Comparison of ENCODE assay signal across 8 cellular contexts in genomic region chr15:66760968-66761722, GRCh38. TPM values are rescaled to one million over a fixed set of nuclear protein-coding genes. Genes with fewer than 3 reads are reported as not detected.
DNase-seq lines count a peak whose midpoint lies in the region; ATAC-seq and TF ChIP-seq lines count a peak whose summit lies in the region.
"Had no signal": no experiment of that assay in that cellular context is flagged by ENCODE, and none has a peak within 500 bp of the region (broad histone marks: within the 10 kb centered on the region; RNA-seq: fewer than 3 reads in every experiment).

No MANE protein-coding gene starts in this region.

- 40% methylated on average over 5 of the region's 16 CpGs; no CpG with 5 or more reads in 1 of the 2 experiments for WGBS in IMR-90 (ENCODE audit: extremely low coverage in 2 of 2, insufficient read length in 1 of 2), 2 experiments
- WGBS in mesenchymal stem cell: 63% methylated on average over 16 of the region's 16 CpGs
- 22 to 33% methylated on average over 14 to 16 of the region's 16 CpGs for WGBS in upper lobe of left lung, 2 donors

- dilution Hi-C loops in IMR-90 (cut with HindIII; ENCODE audit: low sequenced_read_pairs, unreplicated experiment): no loop called here

- in situ Hi-C loops in IMR-90 (cut with MboI; ENCODE audit: low sequenced_read_pairs): no loop called here

- H3K27me3 ChIP-seq in IMR-90 (ENCODE audit: control insufficient read depth, insufficient read depth, low read length): no peaks in the 10 kb centered on the region
- no peaks in the 10 kb centered on the region for H3K27me3 ChIP-seq in mesenchymal stem cell (ENCODE audit: control insufficient read depth in 1 of 2, insufficient read depth in 1 of 2, low read length in 2 of 2)
- H3K27me3 ChIP-seq in upper lobe of left lung: no peaks in the 10 kb centered on the region
- peaks cover 64% of the 10 kb centered on the region for H3K27me3 ChIP-seq in foreskin keratinocyte

- no TSS peak for BruUV-seq in IMR-90 (replicated peaks; lab: Mats Ljungman, UMichigan)

- peak overlapping the region; percentile 32; the same call in 1 of the 2 replicates for H4K5ac ChIP-seq in IMR-90 (ENCODE audit: low read depth, low read length)

- no peak for TF ChIP-seq CTCF in IMR-90 (conservative IDR thresholded peaks at IDR 0.05; ENCODE audit: low read depth, low read length)
- no peak for TF ChIP-seq CTCF in upper lobe of left lung (IDR thresholded peaks at IDR 0.05)
- no peak for TF ChIP-seq CTCF in foreskin keratinocyte (conservative IDR thresholded peaks at IDR 0.05)

- ATAC-seq in IMR-90 (ENCODE audit: low read depth) (peak; percentile 30; the same call in 1 of the 2 replicates), upper lobe of left lung (ENCODE audit: low FRiP score in 2 of 2) (peak in 1 of 2 donors; percentile 5), foreskin keratinocyte (no peak)

- H2AK9ac ChIP-seq in IMR-90 (replicated peaks; ENCODE audit: low read depth, low read length, poor library complexity): peak overlapping the region; percentile 70

- H2BK20ac ChIP-seq in IMR-90 (ENCODE audit: low read depth, low read length): peak overlapping the region; percentile 64

- TF ChIP-seq POLR2A in IMR-90 (IDR thresholded peaks at IDR 0.05; ENCODE audit: low read depth, low read length) (no peak), upper lobe of left lung (IDR thresholded peaks at IDR 0.05) (no peak)

- H3K56ac ChIP-seq in IMR-90 (ENCODE audit: extremely low read depth, insufficient read depth, low read length): peak overlapping the region; percentile 32; the same call in 1 of the 2 replicates

- H3K14ac ChIP-seq in IMR-90 (replicated peaks; ENCODE audit: low read depth, low read length) (peak overlapping the region; percentile 90; the same call in 1 of the 2 replicates), mesenchymal stem cell (ENCODE audit: low read length in 2 of 2) (no peak overlapping the region)

- peak overlapping the region; percentile 23 for H2BK5ac ChIP-seq in IMR-90 (ENCODE audit: low read depth, low read length, poor library complexity, severe bottlenecking)
- H2BK5ac ChIP-seq in mesenchymal stem cell (ENCODE audit: low read depth, low read length, poor library complexity, severe bottlenecking): no peak overlapping the region

- H3K23ac ChIP-seq in IMR-90 (ENCODE audit: low read depth, low read length) (peak overlapping the region; percentile 69), mesenchymal stem cell (ENCODE audit: low read length in 2 of 2) (no peak overlapping the region)

- peaks cover 61% of the 10 kb centered on the region for H3K9me1 ChIP-seq in IMR-90 (ENCODE audit: insufficient read depth, low read length)

- peak overlapping the region; percentile 93 for H2AK5ac ChIP-seq in IMR-90 (ENCODE audit: low read depth, low read length)
- peak overlapping the region; percentile 23 for H2AK5ac ChIP-seq in mesenchymal stem cell (ENCODE audit: low read length, severe bottlenecking)

- DNase-seq in IMR-90: no peak
- DNase-seq in mesenchymal stem cell: peak; percentile 38
- no peak for DNase-seq in upper lobe of left lung
- DNase-seq in HEK293T (ENCODE audit: extremely low spot score): no peak
- no peak for DNase-seq in foreskin keratinocyte
- no peak for DNase-seq in islet precursor cell
- DNase-seq: activated CD4-positive, alpha-beta T cell treated with anti-CD3 and anti-CD28 coated beads, Interleukin-2, amount 50 U/mL, for 4 hours had no signal

- intact Hi-C loops in IMR-90 (cut with micrococcal nuclease): no loop called here

- no peaks in the 10 kb centered on the region for H3K9me3 ChIP-seq in IMR-90 (ENCODE audit: control insufficient read depth, insufficient read depth, low read length)
- no peaks in the 10 kb centered on the region for H3K9me3 ChIP-seq in mesenchymal stem cell (ENCODE audit: control insufficient read depth, low read length)
- H3K9me3 ChIP-seq in upper lobe of left lung: no peaks in the 10 kb centered on the region

- no peak overlapping the region for H2BK12ac ChIP-seq in mesenchymal stem cell (ENCODE audit: low read length in 2 of 2)

- H3K18ac ChIP-seq in IMR-90 (ENCODE audit: low read depth, low read length) (peak overlapping the region; percentile 36), mesenchymal stem cell (ENCODE audit: low read depth in 1 of 2, low read length in 2 of 2) (peak overlapping the region; percentile 4 to 71)

- H4K91ac ChIP-seq in IMR-90 (ENCODE audit: insufficient read depth, low read depth, low read length): peak overlapping the region; percentile 82
- peak overlapping the region; percentile 2 for H4K91ac ChIP-seq in mesenchymal stem cell (ENCODE audit: low read length)

- H2BK15ac ChIP-seq in IMR-90 (ENCODE audit: low read depth, low read length): peak overlapping the region; percentile 66; the same call in 2 of the 3 replicates
- peak overlapping the region; percentile 26 for H2BK15ac ChIP-seq in mesenchymal stem cell (ENCODE audit: low read depth, poor library complexity, severe bottlenecking)

- peak in 3 of 4 donors; percentile 30 to 81 (median 51) for TF ChIP-seq EP300 in upper lobe of left lung (IDR thresholded peaks at IDR 0.05)

- peaks cover 4% of the 10 kb centered on the region; the same call in 1 of the 2 replicates for H3K36me3 ChIP-seq in IMR-90 (ENCODE audit: control insufficient read depth, insufficient read depth, low read length)
- H3K36me3 ChIP-seq in mesenchymal stem cell (ENCODE audit: control insufficient read depth in 1 of 2, insufficient read depth in 2 of 2, low read depth in 1 of 2, low read length in 2 of 2): peaks cover 7 to 25% of the 10 kb centered on the region in 2 experiments
- H3K36me3 ChIP-seq in upper lobe of left lung: peaks cover 0 to 5% (median 0%) of the 10 kb centered on the region in 4 donors

- H2AFZ ChIP-seq in IMR-90 (replicated peaks; ENCODE audit: low read length, poor library complexity) (peak overlapping the region; percentile 75), mesenchymal stem cell (ENCODE audit: low read depth, low read length) (no peak overlapping the region)

- TF ChIP-seq RAD21 in IMR-90 (IDR thresholded peaks at IDR 0.05; ENCODE audit: low read length): no peak

- no peak overlapping the region; the same call in 1 of the 2 replicates for H3K4me2 ChIP-seq in IMR-90 (ENCODE audit: low read depth, low read length)
- H3K4me2 ChIP-seq in mesenchymal stem cell (ENCODE audit: low read length, poor library complexity, severe bottlenecking): no peak overlapping the region

- H3K79me1 ChIP-seq in IMR-90 (ENCODE audit: low read depth in 1 of 2, low read length in 2 of 2) (peaks cover 29 to 79% of the 10 kb centered on the region in 2 experiments), mesenchymal stem cell (replicated peaks; ENCODE audit: low read length, poor library complexity, severe bottlenecking) (peaks cover 15% of the 10 kb centered on the region)

- H3K4ac ChIP-seq in IMR-90 (ENCODE audit: low read depth, low read length) (peak overlapping the region; percentile 90), mesenchymal stem cell (ENCODE audit: low read depth in 1 of 2, low read length in 2 of 2) (peak overlapping the region; percentile 13 to 57)

- H4K20me1 ChIP-seq in IMR-90 (ENCODE audit: insufficient read depth, low read length): peaks cover 4% of the 10 kb centered on the region; the same call in 1 of the 2 replicates

- H3K4me3 ChIP-seq in IMR-90 (ENCODE audit: insufficient read depth, low read depth, low read length) (no peak overlapping the region), mesenchymal stem cell (ENCODE audit: insufficient read depth in 1 of 2, low read depth in 1 of 2, low read length in 2 of 2) (no peak overlapping the region), upper lobe of left lung (no peak overlapping the region)

- CTCF ChIA-PET in IMR-90 (lab: Yijun Ruan, JAX): interaction anchor here (1.1 kb wide), 1 partner anchor 90 kb away, joined by 3 read pairs; no protein-coding TSS in a partner anchor
- CTCF ChIA-PET in HEK293T (lab: Yijun Ruan, JAX): no interaction called here

- H3K9ac ChIP-seq in IMR-90 (ENCODE audit: low read depth, low read length): no peak overlapping the region
- H3K9ac ChIP-seq in mesenchymal stem cell (ENCODE audit: low read length): peak overlapping the region; percentile 47

- H4K8ac ChIP-seq in IMR-90 (ENCODE audit: low read depth in 2 of 2, low read length in 2 of 2) (peak overlapping the region; percentile 18 to 76; a peak in 3 of 4 replicates), mesenchymal stem cell (ENCODE audit: low read length) (peak overlapping the region; percentile 56)

- H3K27ac ChIP-seq in IMR-90 (ENCODE audit: insufficient read depth, low read length): peak overlapping the region; percentile 61
- peak overlapping the region; percentile 12 for H3K27ac ChIP-seq in cingulate gyrus (ENCODE audit: low read depth, low read length)
- H3K27ac ChIP-seq in mesenchymal stem cell (ENCODE audit: low read length, poor library complexity, severe bottlenecking): peak overlapping the region; percentile 3
- H3K27ac ChIP-seq in upper lobe of left lung: peak overlapping the region; percentile 72 to 88 (median 86)
- H3K27ac ChIP-seq in foreskin keratinocyte: no peak overlapping the region

- POLR2A ChIA-PET in IMR-90 (lab: Charles Lee; ENCODE audit: unreplicated experiment): no interaction called here
- POLR2A ChIA-PET in HEK293T (lab: Yijun Ruan, JAX): no interaction called here

- H3K4me1 ChIP-seq in IMR-90 (ENCODE audit: control insufficient read depth, insufficient read depth, low read length) (peaks cover 51% of the 10 kb centered on the region), mesenchymal stem cell (ENCODE audit: control insufficient read depth, insufficient read depth, low read depth, low read length) (peaks cover 33% of the 10 kb centered on the region), upper lobe of left lung (peaks cover 89 to 100% (median 97%) of the 10 kb centered on the region in 4 donors), foreskin keratinocyte (peaks cover 10% of the 10 kb centered on the region)

- H2BK120ac ChIP-seq in IMR-90 (ENCODE audit: low read depth, low read length) (peak overlapping the region; percentile 83), mesenchymal stem cell (ENCODE audit: low read depth, low read length) (no peak overlapping the region)

TF ChIP-seq in IMR-90, 13 proteins besides CTCF, POLR2A, EP300 and RAD21 (continues in another document):
- no peak for TF ChIP-seq FOS (IDR thresholded peaks at IDR 0.05; ENCODE audit: low read depth, low read length)
- TF ChIP-seq SMC3 (IDR thresholded peaks at IDR 0.05; ENCODE audit: low read depth, low read length): no peak

TF ChIP-seq in HEK293T, 16 proteins besides CTCF, POLR2A, EP300 and RAD21 (continues in another document):
- no peak for TF ChIP-seq HDGF (IDR thresholded peaks at IDR 0.05; ENCODE audit: borderline replicate concordance)
- TF ChIP-seq SUZ12 (IDR thresholded peaks at IDR 0.05): no peak
- TF ChIP-seq BHLHE40 (IDR thresholded peaks at IDR 0.05; ENCODE audit: borderline replicate concordance): no peak

RNA-seq across cellular contexts. Expression of gene SMAD6, which starts 59.1 kb away (rescaled TPM):
- total RNA-seq in IMR-90 (2012; rRNA removed) (3.6 and 4.8 TPM in 2 replicates), upper lobe of left lung (100 to 1,000 TPM in 3 of 6 donors, 10 to 100 TPM in 3; 76.6 to 377 (median 102) TPM), foreskin keratinocyte (0.10 TPM in 1 of 2 replicates, not detected in the other)
- polyA plus RNA-seq in IMR-90 (2012; rRNA removed) (8.5 and 13.6 TPM in 2 replicates), foreskin keratinocyte (0.02 and 0.03 TPM in 2 replicates)
- polyA plus RNA-seq in IMR-90 (2012; cell fraction: cytosol; rRNA removed): 4.7 and 9.3 TPM in 2 replicates
- 17.3 and 42.6 TPM in 2 replicates for polyA plus RNA-seq in IMR-90 (2012; cell fraction: nucleus; rRNA removed; ENCODE audit: low replicate concordance)
- 5.5 TPM for polyA plus RNA-seq in mesenchymal stem cell (2013, experiment 1 of 2)
- 5.6 TPM for polyA plus RNA-seq in mesenchymal stem cell (2013, experiment 2 of 2)

Comparison
In these comparisons a context has a peak if more than half of its experiments do, and no peak if none do; other contexts are left out.
1. RNA of gene SMAD6, which starts 59.1 kb away (total RNA-seq): 76.6 to 377 TPM in upper lobe of left lung; 3.6 to 4.8 TPM in IMR-90 and 0.10 TPM in foreskin keratinocyte; every median in the first group is over 10 times any median in the second.